ENCODE assay signal across 27 cellular contexts in the genomic region with DNA sequence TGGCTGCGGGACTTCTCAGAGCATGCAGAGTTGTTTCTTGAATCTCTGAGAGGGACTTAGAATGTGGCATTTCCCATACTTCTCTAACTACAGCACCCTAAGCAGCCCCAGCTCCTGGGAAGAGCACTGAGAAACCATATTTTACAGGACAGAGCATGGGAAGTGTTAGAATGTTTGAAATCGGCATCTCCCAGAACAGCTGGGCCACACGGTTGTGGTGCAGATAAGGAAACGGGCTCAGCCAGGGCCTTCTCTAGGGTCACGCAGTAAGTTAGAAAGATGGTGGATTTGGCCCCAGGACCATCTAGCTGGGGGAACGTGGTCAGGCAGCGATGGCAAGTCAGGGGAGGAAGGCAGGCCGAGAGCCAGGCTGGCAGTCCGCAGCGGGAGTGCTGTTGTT. TPM values are rescaled to one million over a fixed set of nuclear protein-coding genes. Genes with fewer than 3 reads are reported as not detected.
"Had no signal": no experiment of that assay in that cellular context is flagged by ENCODE, and none has a peak within 500 bp of the region (broad histone marks: within the 10 kb centered on the region; RNA-seq: fewer than 3 reads in every experiment).

No MANE protein-coding gene starts in this region.

- H3K27me3 Mint-ChIP-seq: activated naive CD8-positive, alpha-beta T cell treated with anti-CD3 and anti-CD28 coated beads for 36 hours had no signal

- H3K4me1 ChIP-seq: adrenal gland, esophagus muscularis mucosa, foreskin keratinocyte, heart left ventricle, pancreas, spleen, tibial nerve had no signal

- H3K4me1 Mint-ChIP-seq: activated naive CD8-positive, alpha-beta T cell treated with anti-CD3 and anti-CD28 coated beads for 36 hours; immature natural killer cell; memory B cell; T-cell had no signal

- H3K36me3 ChIP-seq: adrenal gland, cardiac muscle cell, esophagus muscularis mucosa, heart left ventricle, pancreas, spleen, tibial nerve had no signal

- H3K9me3 ChIP-seq: adrenal gland, esophagus muscularis mucosa, heart left ventricle, mucosa of descending colon, pancreas, spleen, tibial nerve had no signal

- H3K36me3 Mint-ChIP-seq: activated naive CD8-positive, alpha-beta T cell treated with anti-CD3 and anti-CD28 coated beads for 36 hours; brain; immature natural killer cell; memory B cell; natural killer cell treated with Interleukin-12 subunit alpha and Interleukin-12 subunit beta and Interleukin-15 and Interleukin-18, amount 100 ng/mL, for 72 hours; T-cell had no signal

- DNase-seq: activated CD4-positive, alpha-beta T cell treated with anti-CD3 and anti-CD28 coated beads for 4 hours; activated CD4-positive, alpha-beta T cell treated with anti-CD3 and anti-CD28 coated beads, Interleukin-2, amount 50 U/mL, for 48 hours; activated CD8-positive, alpha-beta memory T cell treated with anti-CD3 and anti-CD28 coated beads for 24 hours; activated effector memory CD4-positive, alpha-beta T cell treated with Interleukin-2 at 50 U/mL for 16 hours; activated naive CD4-positive, alpha-beta T cell treated with anti-CD3 and anti-CD28 coated beads for 36 hours; activated naive CD8-positive, alpha-beta T cell treated with anti-CD3 and anti-CD28 coated beads for 36 hours; adrenal gland; aorta; cortex of kidney; foreskin keratinocyte; hypothalamus; immature natural killer cell; mucosa of descending colon; pancreas; spleen; stimulated activated naive CD4-positive, alpha-beta T cell treated with Interleukin-2 at 50 U/mL for 16 hours; T-cell had no signal

- H3K9me3 Mint-ChIP-seq: activated naive CD4-positive, alpha-beta T cell treated with anti-CD3 and anti-CD28 coated beads for 36 hours; activated naive CD8-positive, alpha-beta T cell treated with anti-CD3 and anti-CD28 coated beads for 36 hours; brain; immature natural killer cell; memory B cell; natural killer cell treated with Interleukin-12 subunit alpha and Interleukin-12 subunit beta and Interleukin-15 and Interleukin-18, amount 100 ng/mL, for 72 hours; T-cell; T-helper 2 cell treated with Interferon-gamma antibody and Interleukin-4, amounts not matched to agents 5 μg/mL and 100 μg/mL, for 36 hours had no signal

- H3K4me3 Mint-ChIP-seq: activated naive CD4-positive, alpha-beta T cell treated with anti-CD3 and anti-CD28 coated beads for 36 hours; activated naive CD8-positive, alpha-beta T cell treated with anti-CD3 and anti-CD28 coated beads for 36 hours; brain; immature natural killer cell; memory B cell; natural killer cell treated with Interleukin-12 subunit alpha and Interleukin-12 subunit beta and Interleukin-15 and Interleukin-18, amount 100 ng/mL, for 72 hours; T-cell; T-helper 2 cell treated with Interferon-gamma antibody and Interleukin-4, amounts not matched to agents 5 μg/mL and 100 μg/mL, for 36 hours had no signal

- H3K27ac ChIP-seq: adrenal gland, cardiac muscle cell, esophagus muscularis mucosa, foreskin keratinocyte, heart left ventricle, pancreas, spleen, tibial nerve had no signal

- H3K4me3 ChIP-seq: adrenal gland, cardiac muscle cell, esophagus muscularis mucosa, heart left ventricle, mucosa of descending colon, pancreas, spleen, tibial nerve had no signal

- H3K27me3 ChIP-seq: adrenal gland, cardiac muscle cell, esophagus muscularis mucosa, heart left ventricle, pancreas, spleen, tibial nerve had no signal

- ATAC-seq: foreskin keratinocyte; heart left ventricle; mucosa of descending colon; natural killer cell treated with Interleukin-12 subunit alpha and Interleukin-12 subunit beta and Interleukin-15 and Interleukin-18, amount 100 ng/mL, for 72 hours; pancreas; right cardiac atrium; T-cell had no signal

- H3K27ac Mint-ChIP-seq: activated naive CD4-positive, alpha-beta T cell treated with anti-CD3 and anti-CD28 coated beads for 36 hours; activated naive CD8-positive, alpha-beta T cell treated with anti-CD3 and anti-CD28 coated beads for 36 hours; immature natural killer cell; memory B cell; natural killer cell treated with Interleukin-12 subunit alpha and Interleukin-12 subunit beta and Interleukin-15 and Interleukin-18, amount 100 ng/mL, for 72 hours; T-cell; T-helper 2 cell treated with Interferon-gamma antibody and Interleukin-4, amounts not matched to agents 5 μg/mL and 100 μg/mL, for 36 hours had no signal

RNA-seq across cellular contexts. Expression of gene HHIPL1, which starts 10.5 kb away (rescaled TPM):
- total RNA-seq: natural killer cell treated with Interleukin-12 subunit alpha and Interleukin-12 subunit beta and Interleukin-15 and Interleukin-18, amount 100 ng/mL, for 72 hours had no signal
- polyA plus RNA-seq: immature natural killer cell had no signal

RNA-seq across cellular contexts. Expression of gene CYP46A1, which starts 49.7 kb away (rescaled TPM):
- total RNA-seq: kidney epithelial cell had no signal
- polyA plus RNA-seq: immature natural killer cell had no signal
